ENCODE assay signal across 10 cellular contexts in the genomic region with DNA sequence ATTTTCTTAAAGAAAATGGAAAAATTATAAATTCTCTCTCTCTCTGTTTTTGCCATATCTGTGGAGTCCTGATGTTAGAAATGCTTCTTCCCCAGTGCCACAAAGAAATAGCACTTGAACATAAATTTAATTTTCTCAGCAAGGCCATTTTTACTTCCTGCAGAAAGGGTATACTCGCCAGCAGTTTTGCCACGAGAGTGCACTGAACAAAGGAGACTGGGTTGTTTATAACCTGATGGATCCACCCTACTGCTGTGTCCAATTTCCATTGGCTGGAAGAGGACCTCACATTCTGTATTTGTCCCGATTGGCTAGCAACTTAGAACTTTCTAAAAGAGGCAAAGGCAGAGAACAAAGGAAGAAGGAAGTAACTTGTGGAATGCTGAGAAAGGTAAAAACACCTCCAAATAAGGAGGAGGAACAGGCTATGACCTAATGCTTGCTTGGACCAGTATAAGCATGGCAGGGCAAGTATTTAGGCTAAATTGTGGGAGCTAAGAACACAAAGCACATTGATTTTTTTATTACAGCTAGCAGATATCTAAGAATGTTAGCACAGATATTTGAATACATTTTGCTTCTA. TPM values are rescaled to one million over a fixed set of nuclear protein-coding genes. Genes with fewer than 3 reads are reported as not detected.
DNase-seq lines count a peak whose midpoint lies in the region; ATAC-seq, FAIRE-seq and TF ChIP-seq lines count a peak whose summit lies in the region.
"Not testable (repeated sequence)": the region's sequence is repeated elsewhere in the genome, so short reads cannot be mapped to it uniquely, and the experiment has no call there.
"Had no signal": no experiment of that assay in that cellular context is flagged by ENCODE, and none has a peak within 500 bp of the region (broad histone marks: within the 10 kb centered on the region; RNA-seq: fewer than 3 reads in every experiment).

No MANE protein-coding gene starts in this region.

- not testable (repeated sequence) for TF ChIP-seq EP300 in H1 (IDR thresholded peaks at IDR 0.05; ENCODE audit: borderline replicate concordance in 1 of 2, low read depth in 2 of 2, low read length in 2 of 2)

- not testable (repeated sequence) for H3K14ac ChIP-seq in H1 (ENCODE audit: insufficient read length)

- not testable (repeated sequence) for H3K36me3 Mint-ChIP-seq in T-helper 17 cell (ENCODE audit: low read depth); nephron progenitor cell (ENCODE audit: low read depth)

- H3K23me2 ChIP-seq in H1 (ENCODE audit: low read depth, low read length) = not testable (repeated sequence)

- not testable (repeated sequence) for H3K27me3 Mint-ChIP-seq in T-helper 17 cell
- H3K27me3 Mint-ChIP-seq in nephron progenitor cell (ENCODE audit: low read depth, poor library complexity) = peaks cover 26% of the 10 kb centered on the region

- H2BK120ac ChIP-seq in H1 (replicated peaks; ENCODE audit: low read depth, low read length) = not testable (repeated sequence)

- POLR2A ChIA-PET in HEK293 (lab: Yijun Ruan, JAX) = interaction anchor here (0.8 kb wide), 1 partner anchor 95 kb away, joined by 8 read pairs; the partner anchor contains the start of gene RBM4B
- POLR2A ChIA-PET in H1 (lab: Charles Lee; ENCODE audit: partially characterized antibody) = interaction anchor here (1.2 to 6.8 kb wide), 8 partner anchors 10 to 91 kb away, joined by 3 to 51 read pairs (median 12); partner anchors contain the start of genes CCDC87, CCS, CTSF and RBM14

- not testable (repeated sequence) for H3K79me1 ChIP-seq in H1 (ENCODE audit: low read depth, low read length)

- not testable (repeated sequence) for H3K23ac ChIP-seq in H1 (ENCODE audit: insufficient read length)

- TF ChIP-seq POLR2A in H1 (IDR thresholded peaks at IDR 0.05; ENCODE audit: control extremely low read depth in 1 of 2, low read depth in 2 of 2, low read length in 2 of 2) = peak; percentile 68 to 75

- H2BK15ac ChIP-seq in H1 (ENCODE audit: low read length) = not testable (repeated sequence)

- not testable (repeated sequence) for H3K9me3 ChIP-seq in HEK293 (ENCODE audit: control insufficient read depth, insufficient read depth, low read depth, low read length); T-helper 17 cell (ENCODE audit: control insufficient read depth, low read length, poor library complexity, severe bottlenecking); H1 (ENCODE audit: insufficient read depth in 2 of 2, low read depth in 1 of 2, low read length in 1 of 2)

- not testable (repeated sequence) for H4K20me1 ChIP-seq in H1 (replicated peaks in 1 of 2; ENCODE audit: control insufficient read depth in 1 of 2, insufficient read depth in 2 of 2, low read length in 2 of 2)

- not testable (repeated sequence) for H4K5ac ChIP-seq in H1 (ENCODE audit: insufficient read length, low read depth, low read length)

- H3K4me1 ChIP-seq in HEK293 (ENCODE audit: control insufficient read depth, insufficient read depth, low read length); H1 (replicated peaks in 1 of 4; ENCODE audit: control insufficient read depth in 3 of 4, insufficient read depth in 4 of 4, low read length in 3 of 4): not testable (repeated sequence)

- H3K27me3 ChIP-seq in H1 (replicated peaks in 1 of 4; ENCODE audit: control insufficient read depth in 3 of 4, extremely low read depth in 1 of 4, insufficient read depth in 3 of 4, low read length in 3 of 4) = not testable (repeated sequence)

- TF ChIP-seq RAD21 in H1 (IDR thresholded peaks at IDR 0.05 in 1 of 2, conservative IDR thresholded peaks at IDR 0.05 in 1 of 2; ENCODE audit: low read depth in 2 of 2, low read length in 2 of 2) = not testable (repeated sequence)

- H3K4ac ChIP-seq in H1 (replicated peaks; ENCODE audit: insufficient read length, low read depth, low read length) = not testable (repeated sequence)

- FAIRE-seq in H1 (lab: Jason Lieb, UNC) = peak; percentile 74

- not testable (repeated sequence) for H2BK12ac ChIP-seq in H1 (ENCODE audit: low read depth, low read length)

- not testable (repeated sequence) for H3K18ac ChIP-seq in H1 (ENCODE audit: extremely low read depth, low read length)

- not testable (repeated sequence) for H3K4me2 ChIP-seq in H1 (ENCODE audit: insufficient read depth in 1 of 2, low read depth in 2 of 2, low read length in 2 of 2)

- 37% methylated on average over 3 of the region's 3 CpGs; no CpG with 5 or more reads in 1 of the 2 experiments for WGBS in H1 (ENCODE audit: extremely low coverage in 1 of 2, insufficient coverage in 1 of 2, insufficient read length in 1 of 2, insufficient replicate concordance in 2 of 2, low coverage in 1 of 2, low lambda C conversion rate in 2 of 2, missing lambda C conversion rate in 1 of 2), 2 experiments

- H2BK5ac ChIP-seq in H1 (ENCODE audit: low read depth, low read length) = not testable (repeated sequence)

- ATAC-seq in T-helper 17 cell = not testable (repeated sequence)

- H4K8ac ChIP-seq in H1 (ENCODE audit: extremely low read depth, insufficient read depth, low read length) = not testable (repeated sequence)

- H3K4me3 Mint-ChIP-seq in T-helper 17 cell, nephron progenitor cell: not testable (repeated sequence)

- H3K9ac ChIP-seq in H1 (replicated peaks in 1 of 4; ENCODE audit: extremely low read depth in 1 of 4, low read depth in 3 of 4, low read length in 3 of 4) = peak overlapping the region in 2 of 4 experiments; percentile 75 to 76; a peak in 2 of 7 replicates

- not testable (repeated sequence) for H2AFZ ChIP-seq in H1 (ENCODE audit: low read length)

- H3K4me3 ChIP-seq in HEK293 (ENCODE audit: low read depth, low read length); H1 (ENCODE audit: extremely low read depth in 1 of 4, insufficient read depth in 2 of 4, low read depth in 3 of 4, low read length in 4 of 4): not testable (repeated sequence)

- peak overlapping the region; percentile 59 for H3K27ac Mint-ChIP-seq in T-helper 17 cell
- peak overlapping the region; percentile 79 for H3K27ac Mint-ChIP-seq in nephron progenitor cell

- not testable (repeated sequence) for TF ChIP-seq CTCF in HEK293 (tag by site-specific recombination; IDR thresholded peaks at IDR 0.05); H1 (IDR thresholded peaks at IDR 0.05; ENCODE audit: control extremely low read depth in 1 of 3, insufficient read depth in 1 of 3, low read depth in 1 of 3, low read length in 3 of 3); nephron progenitor cell (IDR thresholded peaks at IDR 0.05)

- H2AK5ac ChIP-seq in H1 (ENCODE audit: low read depth, low read length) = not testable (repeated sequence)

- H3K4me1 Mint-ChIP-seq in T-helper 17 cell = not testable (repeated sequence)
- peaks cover 24% of the 10 kb centered on the region for H3K4me1 Mint-ChIP-seq in nephron progenitor cell

- H2BK20ac ChIP-seq in H1 (ENCODE audit: low read length) = not testable (repeated sequence)

- H3K9me3 Mint-ChIP-seq in nephron progenitor cell = peaks cover 41% of the 10 kb centered on the region

- not testable (repeated sequence) for H3K79me2 ChIP-seq in H1 (ENCODE audit: control insufficient read depth in 1 of 2, insufficient read depth in 2 of 2, low read length in 2 of 2)

- not testable (repeated sequence) for H4K91ac ChIP-seq in H1 (replicated peaks; ENCODE audit: insufficient read length, low read length)

- not testable (repeated sequence) for H3K56ac ChIP-seq in H1 (replicated peaks; ENCODE audit: insufficient read length, low read depth, low read length)

- CTCF ChIA-PET in HEK293 (lab: Yijun Ruan, JAX) = not testable (repeated sequence)
- CTCF ChIA-PET in H1 (lab: Charles Lee; ENCODE audit: partially characterized antibody) = interaction anchor here (2.0 to 6.2 kb wide), 2 partner anchors 10 to 14 kb away, joined by 9 to 46 read pairs; partner anchors contain the start of genes CCDC87, CCS and CTSF

- not testable (repeated sequence) for DNase-seq in T-helper 17 cell; H1 (ENCODE audit: low read depth in 1 of 2, low spot score in 2 of 2); nephron progenitor cell
- DNase-seq in islet precursor cell = peak; percentile 82

- H3K36me3 ChIP-seq in HEK293 (ENCODE audit: control insufficient read depth in 2 of 2, insufficient read depth in 1 of 2, low read length in 2 of 2); H1 (ENCODE audit: control insufficient read depth in 2 of 4, insufficient read depth in 4 of 4, low read length in 3 of 4): not testable (repeated sequence)

- H3K27ac ChIP-seq in HEK293 (ENCODE audit: extremely low read depth, low read depth, low read length) = not testable (repeated sequence)
- H3K27ac ChIP-seq in H1 (ENCODE audit: low read depth, low read length) = peak overlapping the region; percentile 93

RNA-seq across cellular contexts. Expression of gene CCDC87, which starts 10.2 kb away (rescaled TPM):
- total RNA-seq in T-helper 17 cell = 1 to 10 TPM in 1 of 2 donors, under 1 TPM in 1; 0.63 to 2.3 TPM
- 0.99 and 1.1 TPM in 2 replicates for total RNA-seq in H1 (2021; fragmentation: NEBNext Ultra II Directional; extraction: Animal tissue kit (Norgen Biotek cat#: 25700))
- polyA plus RNA-seq in H1 (2011; rRNA removed) = 0.32 and 0.63 TPM in 2 replicates
- 0.25 TPM for polyA plus RNA-seq in H1 (2011; cell fraction: cytosol; rRNA removed)
- polyA plus RNA-seq in H1 (2011; cell fraction: nucleus; rRNA removed) = 0.68 TPM
- polyA plus RNA-seq in H1 (2012, experiment 1 of 2) = 0.43 to 0.65 TPM (median 0.54 TPM) in 4 replicates
- 0.92 TPM for polyA plus RNA-seq in H1 (2012, experiment 2 of 2)
- polyA plus RNA-seq in H1 (2013, experiment 1 of 2) = 0.36 TPM
- polyA plus RNA-seq in H1 (2013, experiment 2 of 2) = 0.33 TPM
- polyA minus RNA-seq in H1 (2011; rRNA and poly(A)+ RNA removed) = 0.80 and 1.3 TPM in 2 replicates
- polyA minus RNA-seq in H1 (2011; cell fraction: cytosol; rRNA and poly(A)+ RNA removed) = 0.51 TPM
- 2.3 TPM for polyA minus RNA-seq in H1 (2011; cell fraction: nucleus; rRNA and poly(A)+ RNA removed)
- total RNA-seq: CD4-positive, alpha-beta memory T cell; Daoy had no signal

RNA-seq across cellular contexts. Expression of gene CCS, which starts 10.3 kb away (rescaled TPM):
- 10 to 100 TPM; 23.1 to 23.4 TPM for total RNA-seq in T-helper 17 cell
- total RNA-seq in H1 (2021; fragmentation: NEBNext Ultra II Directional; extraction: Animal tissue kit (Norgen Biotek cat#: 25700)) = 35.2 and 37.1 TPM in 2 replicates
- 37.7 and 57.7 TPM in 2 replicates for polyA plus RNA-seq in H1 (2011; rRNA removed)
- polyA plus RNA-seq in H1 (2011; cell fraction: cytosol; rRNA removed) = 62.4 TPM
- 104 TPM for polyA plus RNA-seq in H1 (2011; cell fraction: nucleus; rRNA removed)
- 55.1 to 70.7 TPM (median 62.8 TPM) in 4 replicates for polyA plus RNA-seq in H1 (2012, experiment 1 of 2)
- polyA plus RNA-seq in H1 (2012, experiment 2 of 2) = 30.4 TPM
- polyA plus RNA-seq in H1 (2013, experiment 1 of 2) = 32.0 TPM
- 33.7 TPM for polyA plus RNA-seq in H1 (2013, experiment 2 of 2)
- 21.6 and 22.1 TPM in 2 replicates for polyA minus RNA-seq in H1 (2011; rRNA and poly(A)+ RNA removed)
- polyA minus RNA-seq in H1 (2011; cell fraction: cytosol; rRNA and poly(A)+ RNA removed) = 32.1 TPM
- 30.1 TPM for polyA minus RNA-seq in H1 (2011; cell fraction: nucleus; rRNA and poly(A)+ RNA removed)

RNA-seq across cellular contexts. Expression of gene CTSF, which starts 14.2 kb away (rescaled TPM):
- 10 to 100 TPM; 10.5 to 13.4 TPM for total RNA-seq in T-helper 17 cell
- 0.36 and 0.58 TPM in 2 replicates for total RNA-seq in H1 (2021; fragmentation: NEBNext Ultra II Directional; extraction: Animal tissue kit (Norgen Biotek cat#: 25700))
- polyA plus RNA-seq in H1 (2011; rRNA removed) = 2.3 and 2.6 TPM in 2 replicates
- 2.0 TPM for polyA plus RNA-seq in H1 (2011; cell fraction: cytosol; rRNA removed)
- 8.5 TPM for polyA plus RNA-seq in H1 (2011; cell fraction: nucleus; rRNA removed)
- polyA plus RNA-seq in H1 (2012, experiment 1 of 2) = 2.6 to 3.8 TPM (median 2.9 TPM) in 4 replicates
- polyA plus RNA-seq in H1 (2012, experiment 2 of 2) = 2.9 TPM
- 1.7 TPM for polyA plus RNA-seq in H1 (2013, experiment 1 of 2)
- 1.7 TPM for polyA plus RNA-seq in H1 (2013, experiment 2 of 2)
- polyA minus RNA-seq in H1 (2011; rRNA and poly(A)+ RNA removed) = 3.0 and 5.3 TPM in 2 replicates
- 2.9 TPM for polyA minus RNA-seq in H1 (2011; cell fraction: cytosol; rRNA and poly(A)+ RNA removed)
- polyA minus RNA-seq in H1 (2011; cell fraction: nucleus; rRNA and poly(A)+ RNA removed) = 0.50 TPM

RNA-seq across cellular contexts. Expression of gene RBM14, which starts 33.8 kb away (rescaled TPM):
- total RNA-seq in T-helper 17 cell = 100 to 1,000 TPM; 286 to 398 TPM
- 142 and 145 TPM in 2 replicates for total RNA-seq in H1 (2021; fragmentation: NEBNext Ultra II Directional; extraction: Animal tissue kit (Norgen Biotek cat#: 25700))
- polyA plus RNA-seq in H1 (2011; rRNA removed) = 67.2 and 81.1 TPM in 2 replicates
- 36.2 TPM for polyA plus RNA-seq in H1 (2011; cell fraction: cytosol; rRNA removed)
- 89.4 TPM for polyA plus RNA-seq in H1 (2011; cell fraction: nucleus; rRNA removed)
- polyA plus RNA-seq in H1 (2012, experiment 1 of 2) = 48.9 to 106 TPM (median 75.9 TPM) in 4 replicates
- 58.7 TPM for polyA plus RNA-seq in H1 (2012, experiment 2 of 2)
- polyA plus RNA-seq in H1 (2013, experiment 1 of 2) = 83.3 TPM
- polyA plus RNA-seq in H1 (2013, experiment 2 of 2) = 76.5 TPM
- 36.4 and 42.4 TPM in 2 replicates for polyA minus RNA-seq in H1 (2011; rRNA and poly(A)+ RNA removed)
- 61.9 TPM for polyA minus RNA-seq in H1 (2011; cell fraction: cytosol; rRNA and poly(A)+ RNA removed)
- polyA minus RNA-seq in H1 (2011; cell fraction: nucleus; rRNA and poly(A)+ RNA removed) = 85.1 TPM

RNA-seq across cellular contexts. Expression of gene ACTN3, which starts 36.0 kb away (rescaled TPM):
- total RNA-seq in T-helper 17 cell = under 1 TPM in 1 of 2 donors, not detected in 1; 0.30 TPM
- total RNA-seq in H1 (2021; fragmentation: NEBNext Ultra II Directional; extraction: Animal tissue kit (Norgen Biotek cat#: 25700)) = 28.2 and 30.8 TPM in 2 replicates
- 36.7 and 46.2 TPM in 2 replicates for polyA plus RNA-seq in H1 (2011; rRNA removed)
- polyA plus RNA-seq in H1 (2011; cell fraction: cytosol; rRNA removed) = 38.5 TPM
- 243 TPM for polyA plus RNA-seq in H1 (2011; cell fraction: nucleus; rRNA removed)
- 42.8 to 71.4 TPM (median 62.6 TPM) in 4 replicates for polyA plus RNA-seq in H1 (2012, experiment 1 of 2)
- 28.4 TPM for polyA plus RNA-seq in H1 (2012, experiment 2 of 2)
- polyA plus RNA-seq in H1 (2013, experiment 1 of 2) = 12.6 TPM
- 10.9 TPM for polyA plus RNA-seq in H1 (2013, experiment 2 of 2)
- polyA minus RNA-seq in H1 (2011; rRNA and poly(A)+ RNA removed) = 33.9 and 39.3 TPM in 2 replicates
- polyA minus RNA-seq in H1 (2011; cell fraction: cytosol; rRNA and poly(A)+ RNA removed) = 14.0 TPM
- polyA minus RNA-seq in H1 (2011; cell fraction: nucleus; rRNA and poly(A)+ RNA removed) = 32.1 TPM
- total RNA-seq: A673, Calu3, Daoy had no signal
- polyA plus RNA-seq: BJ; CD4-positive, alpha-beta memory T cell had no signal
